Comparison of ENCODE assay signal across 8 cellular contexts in genomic region chr10:133309111-133309719, GRCh38. TPM values are rescaled to one million over a fixed set of nuclear protein-coding genes. Genes with fewer than 3 reads are reported as not detected.
DNase-seq lines count a peak whose midpoint lies in the region; ATAC-seq and TF ChIP-seq lines count a peak whose summit lies in the region.

No MANE protein-coding gene starts in this region.

- H3K4me3 ChIP-seq in choroid plexus epithelial cell (ENCODE audit: low read depth, low read length): peak overlapping the region; percentile 86

- H3K27ac ChIP-seq in layer of hippocampus (ENCODE audit: low read depth, low read length): peak overlapping the region; percentile 97

- H3K27ac Mint-ChIP-seq in activated CD4-positive, alpha-beta T cell treated with anti-CD3 and anti-CD28 coated beads for 36 hours: peak overlapping the region; percentile 69

- peak; percentile 85 for DNase-seq in ACHN
- peak; percentile 44 for DNase-seq in NCI-H226
- peak; percentile 97 for DNase-seq in activated CD4-positive, alpha-beta T cell treated with anti-CD3 and anti-CD28 coated beads for 36 hours
- DNase-seq in choroid plexus epithelial cell (ENCODE audit: low read depth): peak; percentile 95
- peak; percentile 94 to 95 for DNase-seq in stimulated activated CD4-positive, alpha-beta T cell treated with anti-CD3 and anti-CD28 coated beads, Interleukin-1b, Interleukin-23, amount 100 ng/mL, for 4 hours (ENCODE audit: low read depth in 2 of 2)

- CTCF ChIA-PET in activated CD4-positive, alpha-beta T cell treated with anti-CD3 and anti-CD28 coated beads for 36 hours (lab: Charles Lee): no interaction called here

- in situ Hi-C loops in ACHN (cut with HindIII; ENCODE audit: low pct_ligation_motif_present, low pct_unique_long_range_greater_than_20kb, low sequenced_read_pairs): no loop called here

- H3K27me3 ChIP-seq in layer of hippocampus (ENCODE audit: control insufficient read depth, insufficient read depth, low read length): no peaks in the 10 kb centered on the region

- ATAC-seq in GM18868 (IDR thresholded peaks at IDR 0.05; ENCODE audit: unreplicated experiment): peak; percentile 76
- ATAC-seq in HG03108 (IDR thresholded peaks at IDR 0.05; ENCODE audit: unreplicated experiment): peak; percentile 56
- peak; percentile 84 for ATAC-seq in activated CD4-positive, alpha-beta T cell treated with anti-CD3 and anti-CD28 coated beads for 36 hours

- no peaks in the 10 kb centered on the region for H3K9me3 Mint-ChIP-seq in activated CD4-positive, alpha-beta T cell treated with anti-CD3 and anti-CD28 coated beads for 36 hours (ENCODE audit: low read depth)

- peak overlapping the region; percentile 100 for H3K4me3 Mint-ChIP-seq in activated CD4-positive, alpha-beta T cell treated with anti-CD3 and anti-CD28 coated beads for 36 hours

- no peak for TF ChIP-seq CTCF in choroid plexus epithelial cell (conservative IDR thresholded peaks at IDR 0.05; ENCODE audit: low read depth, low read length)

- intact Hi-C loops in activated CD4-positive, alpha-beta T cell treated with anti-CD3 and anti-CD28 coated beads for 36 hours (cut with DNase I, micrococcal nuclease): loop anchor here (1.0 to 5.0 kb wide), 11 partner anchors 15 to 1408 kb away; partner anchors contain the start of genes FUOM (in 2 of the 2), DPYSL4 (in 1 of the 2), ECHS1 (in 1 of the 2) and LRRC27 (in 1 of the 2)

- H3K4me1 Mint-ChIP-seq in activated CD4-positive, alpha-beta T cell treated with anti-CD3 and anti-CD28 coated beads for 36 hours: peaks cover 30% of the 10 kb centered on the region

- peaks cover 15% of the 10 kb centered on the region for H3K36me3 Mint-ChIP-seq in activated CD4-positive, alpha-beta T cell treated with anti-CD3 and anti-CD28 coated beads for 36 hours (ENCODE audit: low read depth)

- H3K27me3 Mint-ChIP-seq in activated CD4-positive, alpha-beta T cell treated with anti-CD3 and anti-CD28 coated beads for 36 hours: no peaks in the 10 kb centered on the region

- POLR2A ChIA-PET in activated CD4-positive, alpha-beta T cell treated with anti-CD3 and anti-CD28 coated beads for 36 hours (lab: Charles Lee): no interaction called here

RNA-seq across cellular contexts. Expression of gene ZNF511, which starts 0.5 kb away (rescaled TPM):
- 10 to 100 TPM; 58.1 to 73.2 TPM for total RNA-seq in activated CD4-positive, alpha-beta T cell treated with anti-CD3 and anti-CD28 coated beads for 36 hours

RNA-seq across cellular contexts. Expression of gene TUBGCP2, which starts 0.5 kb away (rescaled TPM):
- 10 to 100 TPM; 43.3 to 50.2 TPM for total RNA-seq in activated CD4-positive, alpha-beta T cell treated with anti-CD3 and anti-CD28 coated beads for 36 hours

RNA-seq across cellular contexts. Expression of gene CALY, which starts 27.5 kb away (rescaled TPM):
- not detected for total RNA-seq in activated CD4-positive, alpha-beta T cell treated with anti-CD3 and anti-CD28 coated beads for 36 hours

RNA-seq across cellular contexts. Expression of gene ADAM8, which starts 32.5 kb away (rescaled TPM):
- 100 to 1,000 TPM; 124 to 176 TPM for total RNA-seq in activated CD4-positive, alpha-beta T cell treated with anti-CD3 and anti-CD28 coated beads for 36 hours

RNA-seq across cellular contexts. Expression of gene PRAP1, which starts 38.0 kb away (rescaled TPM):
- total RNA-seq in activated CD4-positive, alpha-beta T cell treated with anti-CD3 and anti-CD28 coated beads for 36 hours: not detected

Comparison
In these comparisons a context has a peak if more than half of its experiments do, and no peak if none do; other contexts are left out.
1. Peak in every context shown above with its lines: DNase-seq, ATAC-seq, H3K4me3 ChIP-seq and H3K27ac ChIP-seq.
2. DNase-seq: peak in every context shown above with its lines; median percentile 97 in activated CD4-positive, alpha-beta T cell treated with anti-CD3 and anti-CD28 coated beads for 36 hours; 95 in choroid plexus epithelial cell; 94 in stimulated activated CD4-positive, alpha-beta T cell treated with anti-CD3 and anti-CD28 coated beads, Interleukin-1b, Interleukin-23, amount 100 ng/mL, for 4 hours; 85 in ACHN; 44 in NCI-H226.